Comparison of ENCODE assay signal across 16 cellular contexts in genomic region chr19:2533686-2534085, GRCh38. TPM values are rescaled to one million over a fixed set of nuclear protein-coding genes. Genes with fewer than 3 reads are reported as not detected.
DNase-seq lines count a peak whose midpoint lies in the region; ATAC-seq and TF ChIP-seq lines count a peak whose summit lies in the region.
"Had no signal": no experiment of that assay in that cellular context is flagged by ENCODE, and none has a peak within 500 bp of the region (broad histone marks: within the 10 kb centered on the region; RNA-seq: fewer than 3 reads in every experiment).

No MANE protein-coding gene starts in this region.

- intact Hi-C loops in Calu3 (cut with micrococcal nuclease; ENCODE audit: unreplicated experiment): no loop called here
- intact Hi-C loops in mammary epithelial cell (cut with micrococcal nuclease): loop anchor here (2.0 kb wide), 1 partner anchor 43 kb away; no protein-coding TSS in a partner anchor
- intact Hi-C loops in naive thymus-derived CD4-positive, alpha-beta T cell (cut with micrococcal nuclease): loop anchor here in 1 of 2 donors (5.0 kb wide), 1 partner anchor 36 kb away; no protein-coding TSS in a partner anchor

- H3K9me2 ChIP-seq in Loucy (replicated peaks; ENCODE audit: low read depth, low read length): no peaks in the 10 kb centered on the region

- H4K20me1 ChIP-seq in Loucy (ENCODE audit: insufficient read depth, low read length, poor library complexity, severe bottlenecking) (no peaks in the 10 kb centered on the region), mammary epithelial cell (ENCODE audit: insufficient read depth, low read length) (no peaks in the 10 kb centered on the region)

- dilution Hi-C loops in mammary epithelial cell (cut with HindIII; ENCODE audit: low sequenced_read_pairs): no loop called here

- peaks cover 31% of the 10 kb centered on the region for H3K4me1 Mint-ChIP-seq in Calu3 (ENCODE audit: low read depth, unreplicated experiment)
- peaks cover 13 to 31% (median 24%) of the 10 kb centered on the region in 7 donors for H3K4me1 Mint-ChIP-seq in naive thymus-derived CD4-positive, alpha-beta T cell

- ATAC-seq in naive thymus-derived CD4-positive, alpha-beta T cell: peak; percentile 36
- ATAC-seq in GM18861 (IDR thresholded peaks at IDR 0.05; ENCODE audit: unreplicated experiment): no peak
- ATAC-seq: stimulated activated effector memory CD8-positive, alpha-beta T cell treated with anti-CD3 and anti-CD28 coated beads, Interleukin-12 subunit alpha, Interleukin-12 subunit beta, amount 100 ng/mL, for 72 hours had no signal

- no peaks in the 10 kb centered on the region; the same call in 1 of the 2 replicates for H3F3A ChIP-seq in Loucy (ENCODE audit: low read depth)

- H3K9me3 ChIP-seq in Loucy (ENCODE audit: insufficient read depth, low read depth, low read length) (no peaks in the 10 kb centered on the region; the same call in 1 of the 2 replicates), mammary epithelial cell (replicated peaks; ENCODE audit: insufficient read depth, low read length) (peaks cover 3% of the 10 kb centered on the region)
- no peaks in the 10 kb centered on the region for H3K9me3 ChIP-seq in naive thymus-derived CD4-positive, alpha-beta T cell (ENCODE audit: control insufficient read depth in 2 of 3, low read length in 3 of 3)

- no peak for DNase-seq in Calu3
- DNase-seq in mammary epithelial cell: no peak
- peak in 2 of 9 donors; percentile 12 to 14 for DNase-seq in naive thymus-derived CD4-positive, alpha-beta T cell
- no peak for DNase-seq in NCI-H446 (lab: John Stamatoyannopoulos, UW)
- no peak for DNase-seq in NCI-H1436 treated with DMSO at 0.1 percent for 48 hours (lab: John Stamatoyannopoulos, UW)
- no peak for DNase-seq in central memory CD4-positive, alpha-beta T cell
- DNase-seq: anterior cingulate cortex, DMS 273 treated with DMSO at 0.1 percent for 48 hours, erythroblast, immature natural killer cell, NCI-H1092, NCI-H774, nephron progenitor cell had no signal

- 50% methylated on average over 2 of the region's 2 CpGs for WGBS in mammary epithelial cell (ENCODE audit: low coverage, missing lambda C conversion rate)

- TF ChIP-seq CTCF in Calu3 (IDR thresholded peaks at IDR 0.05; ENCODE audit: unreplicated experiment) (no peak), Loucy (conservative IDR thresholded peaks at IDR 0.05; ENCODE audit: low read length) (no peak), mammary epithelial cell (conservative IDR thresholded peaks at IDR 0.05 in 1 of 2, IDR thresholded peaks at IDR 0.05 in 1 of 2; ENCODE audit: extremely low read depth in 1 of 2, insufficient read depth in 1 of 2, low read depth in 1 of 2, low read length in 2 of 2) (no peak)

- POLR2A ChIA-PET in naive thymus-derived CD4-positive, alpha-beta T cell (lab: Charles Lee): interaction anchor here (0.6 to 2.7 kb wide), 10 partner anchors 8 to 78 kb away, joined by 3 to 35 read pairs (median 4); partner anchors contain the start of gene GADD45B

- H3K79me2 ChIP-seq in Loucy (ENCODE audit: insufficient read depth, low read length): no peaks in the 10 kb centered on the region
- H3K79me2 ChIP-seq in mammary epithelial cell (ENCODE audit: insufficient read depth, low read length): no peaks in the 10 kb centered on the region

- H3K27ac Mint-ChIP-seq in Calu3 (ENCODE audit: unreplicated experiment): peak overlapping the region; percentile 80
- peak overlapping the region; percentile 38 to 88 (median 82) for H3K27ac Mint-ChIP-seq in naive thymus-derived CD4-positive, alpha-beta T cell
- H3K27ac Mint-ChIP-seq: nephron progenitor cell had no signal

- H3K9me3 Mint-ChIP-seq in Calu3 (ENCODE audit: low read depth, unreplicated experiment): peaks cover 3% of the 10 kb centered on the region
- peaks cover 0 to 9% (median 4%) of the 10 kb centered on the region in 11 donors for H3K9me3 Mint-ChIP-seq in naive thymus-derived CD4-positive, alpha-beta T cell
- H3K9me3 Mint-ChIP-seq: immature natural killer cell had no signal

- H2AFZ ChIP-seq in Loucy (ENCODE audit: low read length) (peak overlapping the region; percentile 1; the same call in 1 of the 2 replicates), mammary epithelial cell (ENCODE audit: low read depth, low read length) (peak overlapping the region; percentile 31)

- no peaks in the 10 kb centered on the region for H3K27me3 Mint-ChIP-seq in Calu3 (ENCODE audit: unreplicated experiment)
- H3K27me3 Mint-ChIP-seq in naive thymus-derived CD4-positive, alpha-beta T cell: no peaks in the 10 kb centered on the region

- in situ Hi-C loops in mammary epithelial cell (cut with MboI; ENCODE audit: low sequenced_read_pairs in 2 of 2): no loop called here

- no peak overlapping the region for H3K4me3 ChIP-seq in Loucy (ENCODE audit: low read length, poor library complexity, severe bottlenecking)
- H3K4me3 ChIP-seq in mammary epithelial cell (replicated peaks in 1 of 3; ENCODE audit: insufficient read depth in 1 of 3, low read depth in 2 of 3, low read length in 3 of 3): no peak overlapping the region
- H3K4me3 ChIP-seq in naive thymus-derived CD4-positive, alpha-beta T cell (ENCODE audit: low read length): no peak overlapping the region

- H3K36me3 Mint-ChIP-seq in Calu3 (ENCODE audit: insufficient read depth, unreplicated experiment): peaks cover 6% of the 10 kb centered on the region
- H3K36me3 Mint-ChIP-seq in naive thymus-derived CD4-positive, alpha-beta T cell: peaks cover 0 to 5% (median 0%) of the 10 kb centered on the region in 5 donors
- H3K36me3 Mint-ChIP-seq: immature natural killer cell had no signal

- BruUV-seq in Calu3 (replicated peaks; lab: Mats Ljungman, UMichigan) (no TSS peak), mammary epithelial cell (replicated peaks; lab: Mats Ljungman, UMichigan) (no TSS peak)

- CTCF ChIA-PET in Calu3 (lab: Charles Lee): interaction anchor here (0.8 kb wide), 1 partner anchor 10 kb away, joined by 4 read pairs; no protein-coding TSS in a partner anchor
- CTCF ChIA-PET in mammary epithelial cell (lab: Charles Lee; ENCODE audit: low non-redundant PET): no interaction called here
- CTCF ChIA-PET in naive thymus-derived CD4-positive, alpha-beta T cell (lab: Charles Lee): interaction anchor here (1.2 kb wide), 2 partner anchors 18 to 56 kb away, joined by 3 to 5 read pairs; no protein-coding TSS in a partner anchor

- H3K4me1 ChIP-seq in Loucy (ENCODE audit: insufficient read depth, low read length, poor library complexity, severe bottlenecking) (no peaks in the 10 kb centered on the region), mammary epithelial cell (ENCODE audit: insufficient read depth, low read length) (peaks cover 33% of the 10 kb centered on the region)
- peaks cover 3 to 8% of the 10 kb centered on the region in 2 donors for H3K4me1 ChIP-seq in naive thymus-derived CD4-positive, alpha-beta T cell (ENCODE audit: control insufficient read depth in 2 of 2, insufficient read depth in 2 of 2, low read length in 2 of 2)

- no peaks in the 10 kb centered on the region for H3K27me3 ChIP-seq in Loucy (ENCODE audit: insufficient read depth, low read length, poor library complexity, severe bottlenecking)
- no peaks in the 10 kb centered on the region for H3K27me3 ChIP-seq in mammary epithelial cell (ENCODE audit: insufficient read depth, low read length)
- H3K27me3 ChIP-seq in naive thymus-derived CD4-positive, alpha-beta T cell (ENCODE audit: control insufficient read depth in 2 of 2, insufficient read depth in 2 of 2, low read length in 2 of 2): no peaks in the 10 kb centered on the region

- H3K4me2 ChIP-seq in Loucy (ENCODE audit: low read depth, low read length, poor library complexity, severe bottlenecking) (no peak overlapping the region), mammary epithelial cell (ENCODE audit: insufficient read depth, low read depth, low read length) (no peak overlapping the region)

- peak overlapping the region; percentile 11 for H3K27ac ChIP-seq in mammary epithelial cell (ENCODE audit: insufficient read depth, low read depth, low read length)
- H3K27ac ChIP-seq in naive thymus-derived CD4-positive, alpha-beta T cell (ENCODE audit: low read depth, low read length): no peak overlapping the region

- no peaks in the 10 kb centered on the region for H3K36me3 ChIP-seq in Loucy (ENCODE audit: insufficient read depth, low read length)
- no peaks in the 10 kb centered on the region for H3K36me3 ChIP-seq in mammary epithelial cell (ENCODE audit: insufficient read depth, low read length)
- no peaks in the 10 kb centered on the region for H3K36me3 ChIP-seq in naive thymus-derived CD4-positive, alpha-beta T cell (ENCODE audit: control insufficient read depth in 2 of 3, insufficient read depth in 3 of 3, low read length in 3 of 3)

- H3K9ac ChIP-seq in Loucy (ENCODE audit: low read depth, low read length, poor library complexity, severe bottlenecking) (no peak overlapping the region), mammary epithelial cell (ENCODE audit: insufficient read depth, low read length) (no peak overlapping the region)

- no peak overlapping the region for H3K4me3 Mint-ChIP-seq in Calu3 (ENCODE audit: low read depth, unreplicated experiment)
- peak overlapping the region in 8 of 10 donors; percentile 5 to 68 (median 43) for H3K4me3 Mint-ChIP-seq in naive thymus-derived CD4-positive, alpha-beta T cell
- H3K4me3 Mint-ChIP-seq: immature natural killer cell; nephron progenitor cell; stimulated activated effector memory CD8-positive, alpha-beta T cell treated with anti-CD3 and anti-CD28 coated beads, Interleukin-12 subunit alpha, Interleukin-12 subunit beta, amount 100 ng/mL, for 72 hours had no signal

RNA-seq across cellular contexts. Expression of gene GADD45B, which starts 57.8 kb away (rescaled TPM):
- total RNA-seq in Calu3 (2022) (26.3 and 36.5 TPM in 2 replicates), mammary epithelial cell (10 to 100 TPM; 18.0 to 83.9 TPM)
- polyA plus RNA-seq in mammary epithelial cell: 28.3 TPM
- 38.9 TPM for polyA minus RNA-seq in mammary epithelial cell
- total RNA-seq in naive thymus-derived CD4-positive, alpha-beta T cell: 100 to 1,000 TPM in 2 of 5 experiments, 10 to 100 TPM in 3; 71.7 to 157 (median 84.2) TPM
- 10 to 100 TPM; 30.1 to 38.4 TPM for polyA plus RNA-seq in naive thymus-derived CD4-positive, alpha-beta T cell
